ENCODE assay signal across 1 cellular context in genomic region chr16:17369441-17369951, GRCh38.
A peak's percentile ranks its signal among the peaks of the same experiment; 100 is the strongest.
TF ChIP-seq lines count a peak whose summit lies in the region.

No MANE protein-coding gene starts in this region.

TF ChIP-seq in GM12878, 131 proteins besides CTCF, POLR2A, EP300 and RAD21:
- TF ChIP-seq ZBTB4 (CRISPR knock-in tag; IDR thresholded peaks at IDR 0.05) (no peak), IKZF2 (IDR thresholded peaks at IDR 0.05) (peak; percentile 67 to 70), KAT2A (conservative IDR thresholded peaks at IDR 0.05; ENCODE audit: control insufficient read depth, low read depth, low read length) (no peak), EED (IDR thresholded peaks at IDR 0.05; ENCODE audit: low read depth) (peak; percentile 73; the same call in 1 of the 2 replicates), NR2F1 (conservative IDR thresholded peaks at IDR 0.05) (peak; percentile 81), HDGF (IDR thresholded peaks at IDR 0.05) (peak; percentile 57; the same call in 1 of the 2 replicates), GABPA (IDR thresholded peaks at IDR 0.05; ENCODE audit: low read depth) (0 out of 2 replicates have a peak, but pooled peaks have one; percentile 15), ZNF687 (IDR thresholded peaks at IDR 0.05) (peak; percentile 82), GATAD2B (conservative IDR thresholded peaks at IDR 0.05; ENCODE audit: low read depth) (0 out of 2 replicates have a peak, but pooled peaks have one; percentile 22), RUNX3 (IDR thresholded peaks at IDR 0.05; ENCODE audit: low read length) (0 out of 2 replicates have a peak, but pooled peaks have one; percentile 36), YY1 (IDR thresholded peaks at IDR 0.05; ENCODE audit: low read depth, low read length) (0 out of 2 replicates have a peak, but pooled peaks have one; percentile 17), POLR2AphosphoS5 (IDR thresholded peaks at IDR 0.05; ENCODE audit: low read length) (0 out of 2 replicates have a peak, but pooled peaks have one; percentile 34), MTA3 (IDR thresholded peaks at IDR 0.05; ENCODE audit: borderline replicate concordance, low read length) (no peak), HCFC1 (IDR thresholded peaks at IDR 0.05; ENCODE audit: low read length) (no peak), NKRF (conservative IDR thresholded peaks at IDR 0.05) (0 out of 2 replicates have a peak, but pooled peaks have one; percentile 8), CHD2 (IDR thresholded peaks at IDR 0.05; ENCODE audit: borderline replicate concordance, low read depth, low read length) (peak; percentile 47; the same call in 1 of the 2 replicates), IKZF1 (conservative IDR thresholded peaks at IDR 0.05) (peak; percentile 76), MLLT1 (IDR thresholded peaks at IDR 0.05) (peak; percentile 63), ATF7 (IDR thresholded peaks at IDR 0.05; ENCODE audit: low read depth) (peak; percentile 63), NR2C1 (IDR thresholded peaks at IDR 0.05) (peak; percentile 48), IRF3 (IDR thresholded peaks at IDR 0.05) (no peak), RB1 (IDR thresholded peaks at IDR 0.05; ENCODE audit: borderline replicate concordance) (peak; percentile 44; the same call in 1 of the 2 replicates), MYC (IDR thresholded peaks at IDR 0.05; ENCODE audit: insufficient read depth, insufficient read length, insufficient replicate concordance, low read length, severe bottlenecking) (no peak), DPF2 (IDR thresholded peaks at IDR 0.05) (peak; percentile 41; the same call in 1 of the 2 replicates), ETV6 (conservative IDR thresholded peaks at IDR 0.05 in 1 of 2, IDR thresholded peaks at IDR 0.05 in 1 of 2; ENCODE audit: borderline replicate concordance in 1 of 2, low read depth in 1 of 2) (peak in 1 of 2 experiments; percentile 79; a peak in 2 of 4 replicates), BHLHE40 (IDR thresholded peaks at IDR 0.05; ENCODE audit: borderline replicate concordance in 1 of 2, low read depth in 2 of 2, low read length in 1 of 2) (peak; percentile 61 to 82; a peak in 3 of 4 replicates), SUZ12 (IDR thresholded peaks at IDR 0.05; ENCODE audit: unreplicated experiment) (no peak), TCF7 (IDR thresholded peaks at IDR 0.05; ENCODE audit: borderline replicate concordance) (no peak), E2F8 (IDR thresholded peaks at IDR 0.05; ENCODE audit: low read depth, partially characterized antibody) (peak; percentile 44), SIX5 (IDR thresholded peaks at IDR 0.05; ENCODE audit: low read depth, low read length, severe bottlenecking) (no peak), ZNF217 (IDR thresholded peaks at IDR 0.05) (no peak), MTA2 (IDR thresholded peaks at IDR 0.05; ENCODE audit: low read depth) (peak; percentile 55), SPI1 (IDR thresholded peaks at IDR 0.05; ENCODE audit: borderline replicate concordance, insufficient read depth, low read depth, low read length) (peak; percentile 59; the same call in 1 of the 2 replicates), NBN (IDR thresholded peaks at IDR 0.05) (peak; percentile 88)
